ENCODE assay signal across 23 cellular contexts in genomic region chr21:34690793-34691175, GRCh38. TPM values are rescaled to one million over a fixed set of nuclear protein-coding genes. Genes with fewer than 3 reads are reported as not detected.
A peak's percentile ranks its signal among the peaks of the same experiment; 100 is the strongest.
DNase-seq lines count a peak whose midpoint lies in the region; ATAC-seq and TF ChIP-seq lines count a peak whose summit lies in the region.
"Had no signal": no experiment of that assay in that cellular context is flagged by ENCODE, and none has a peak within 500 bp of the region (broad histone marks: within the 10 kb centered on the region; RNA-seq: fewer than 3 reads in every experiment).

No MANE protein-coding gene starts in this region.

- H3K4me3 Mint-ChIP-seq in Calu3 (ENCODE audit: low read depth, unreplicated experiment): no peak overlapping the region
- H3K4me3 Mint-ChIP-seq: activated naive CD8-positive, alpha-beta T cell; immature natural killer cell; neural crest cell; T-cell had no signal

- no peaks in the 10 kb centered on the region for H3K36me3 Mint-ChIP-seq in Calu3 (ENCODE audit: insufficient read depth, unreplicated experiment)
- H3K36me3 Mint-ChIP-seq: immature natural killer cell, T-cell had no signal

- TF ChIP-seq POLR2A in gastrocnemius medialis (IDR thresholded peaks at IDR 0.05) (no peak), ovary (IDR thresholded peaks at IDR 0.05) (no peak)

- CTCF ChIA-PET in Calu3 (lab: Charles Lee): interaction anchor here (0.6 to 1.8 kb wide), 4 partner anchors 19 to 243 kb away, joined by 3 to 17 read pairs (median 4); no protein-coding TSS in a partner anchor

- peak; percentile 76 for ATAC-seq in left ventricle myocardium superior
- peak; percentile 34 to 43 for ATAC-seq in gastrocnemius medialis
- no peak for ATAC-seq in HG02642 (IDR thresholded peaks at IDR 0.05; ENCODE audit: poor library complexity, unreplicated experiment)
- ATAC-seq: T-cell had no signal

- H3K27ac Mint-ChIP-seq in Calu3 (ENCODE audit: unreplicated experiment): peak overlapping the region; percentile 39
- H3K27ac Mint-ChIP-seq: activated naive CD8-positive, alpha-beta T cell; activated T-helper 2 cell treated with anti-CD3 and anti-CD28 coated beads, Interferon-gamma antibody, Interleukin-2, Interleukin-4, amounts not matched to agents 10 μg/mL and 5 μg/mL and 100 μg/mL, durations not matched to agents 14 hours and 24 hours and 36 hours; immature natural killer cell; T-cell had no signal

- in situ Hi-C loops in gastrocnemius medialis (cut with MboI; ENCODE audit: low sequenced_read_pairs in 4 of 4): loop anchor here in 1 of 4 donors (10.0 to 25.0 kb wide), 4 partner anchors 97 to 1247 kb away; no protein-coding TSS in a partner anchor

- intact Hi-C loops in Calu3 (cut with micrococcal nuclease; ENCODE audit: unreplicated experiment): loop anchor here (5.0 to 10.0 kb wide), 5 partner anchors 57 to 1337 kb away; no protein-coding TSS in a partner anchor
- intact Hi-C loops in left ventricle myocardium superior (cut with micrococcal nuclease): no loop called here
- intact Hi-C loops in gastrocnemius medialis (cut with DNase I; ENCODE audit: low total_unique reads): loop anchor here (2.0 to 5.0 kb wide), 3 partner anchors 107 to 357 kb away; partner anchors contain the start of gene RUNX1
- intact Hi-C loops in ovary (cut with DNase I): loop anchor here in 1 of 4 donors (10.0 kb wide), 1 partner anchor 1334 kb away; no protein-coding TSS in a partner anchor

- no peaks in the 10 kb centered on the region for H3K27me3 Mint-ChIP-seq in Calu3 (ENCODE audit: unreplicated experiment)

- H3K4me3 ChIP-seq in gastrocnemius medialis (no peak overlapping the region), ovary (no peak overlapping the region)
- H3K4me3 ChIP-seq: ascending aorta; BLaER1 treated with 17β-estradiol and CSF1 and Interleukin-3, amounts not matched to agents 10 nM and 100 nM; Peyer's patch; SJSA1; skin epidermis; vagina had no signal

- WGBS in ovary, 3 donors: 67 to 71% (median 68%) methylated on average over 2 of the region's 2 CpGs

- H3K36me3 ChIP-seq in gastrocnemius medialis: no peaks in the 10 kb centered on the region
- H3K36me3 ChIP-seq in ovary: no peaks in the 10 kb centered on the region
- H3K36me3 ChIP-seq: ascending aorta; BLaER1 treated with 17β-estradiol and CSF1 and Interleukin-3, amounts not matched to agents 10 nM and 100 nM; Peyer's patch; SJSA1; vagina had no signal

- TF ChIP-seq CTCF in Calu3 (IDR thresholded peaks at IDR 0.05; ENCODE audit: unreplicated experiment) (no peak), gastrocnemius medialis (IDR thresholded peaks at IDR 0.05 in 4 of 5, conservative IDR thresholded peaks at IDR 0.05 in 1 of 5) (no peak), ovary (IDR thresholded peaks at IDR 0.05) (no peak)

- peak overlapping the region; percentile 1 to 71 (median 38) for H3K27ac ChIP-seq in gastrocnemius medialis
- H3K27ac ChIP-seq in ovary: no peak overlapping the region
- H3K27ac ChIP-seq: ascending aorta; BLaER1 treated with 17β-estradiol and CSF1 and Interleukin-3, amounts not matched to agents 10 nM and 100 nM; foreskin keratinocyte; Peyer's patch; SJSA1; vagina had no signal

- peaks cover 19% of the 10 kb centered on the region for H3K4me1 Mint-ChIP-seq in Calu3 (ENCODE audit: low read depth, unreplicated experiment)

- BruUV-seq in Calu3 (replicated peaks; lab: Mats Ljungman, UMichigan): no TSS peak

- H3K9me3 Mint-ChIP-seq in Calu3 (ENCODE audit: low read depth, unreplicated experiment): peaks cover 3% of the 10 kb centered on the region
- H3K9me3 Mint-ChIP-seq: activated T-helper 2 cell treated with anti-CD3 and anti-CD28 coated beads, Interferon-gamma antibody, Interleukin-2, Interleukin-4, amounts not matched to agents 10 μg/mL and 5 μg/mL and 100 μg/mL, durations not matched to agents 14 hours and 24 hours and 36 hours; immature natural killer cell had no signal

- H3K9me3 ChIP-seq in gastrocnemius medialis: no peaks in the 10 kb centered on the region
- H3K9me3 ChIP-seq in ovary: no peaks in the 10 kb centered on the region
- H3K9me3 ChIP-seq: ascending aorta, Peyer's patch, SJSA1, vagina had no signal

- H3K4me1 ChIP-seq in gastrocnemius medialis (peaks cover 17 to 33% of the 10 kb centered on the region in 2 donors), ovary (ENCODE audit: insufficient read depth) (no peaks in the 10 kb centered on the region)
- H3K4me1 ChIP-seq: ascending aorta, foreskin keratinocyte had no signal

- H3K27me3 ChIP-seq in gastrocnemius medialis: no peaks in the 10 kb centered on the region
- no peaks in the 10 kb centered on the region for H3K27me3 ChIP-seq in ovary
- H3K27me3 ChIP-seq: ascending aorta; BLaER1 treated with 17β-estradiol and CSF1 and Interleukin-3, amounts not matched to agents 10 nM and 100 nM; Peyer's patch; SJSA1; vagina had no signal

- TF ChIP-seq EP300 in ovary (IDR thresholded peaks at IDR 0.05): no peak

- DNase-seq in Calu3: no peak
- DNase-seq in NCI-H2196 treated with DMSO at 0.1 percent for 48 hours (lab: John Stamatoyannopoulos, UW; ENCODE audit: unreplicated experiment): peak; percentile 22
- DNase-seq in left ventricle myocardium superior: no peak
- peak in 1 of 2 donors; percentile 40 for DNase-seq in gastrocnemius medialis
- DNase-seq in ovary: no peak
- DNase-seq in GM19238 (ENCODE audit: insufficient read length, low spot score): no peak
- DNase-seq in COLO829 (ENCODE audit: low spot score): no peak
- DNase-seq: activated CD4-positive, alpha-beta T cell treated with anti-CD3 and anti-CD28 coated beads, Interleukin-2, amount 50 U/mL, for 48 hours; hippocampal formation; immature natural killer cell; NCI-H524; Peyer's patch; T-cell had no signal

RNA-seq across cellular contexts. Expression of gene CLIC6, which starts 22.0 kb away (rescaled TPM):
- total RNA-seq in Calu3 (2022): 0.24 and 0.42 TPM in 2 replicates
- 11.2 TPM for total RNA-seq in left ventricle myocardium superior
- total RNA-seq in gastrocnemius medialis: 1 to 10 TPM in 2 of 4 donors, under 1 TPM in 2; 0.49 to 3.0 (median 1.1) TPM
- total RNA-seq in ovary: 10 to 100 TPM in 2 of 7 donors, 1 to 10 TPM in 5; 1.0 to 12.2 (median 4.1) TPM
- polyA plus RNA-seq in ovary: 1 to 10 TPM; 5.9 to 6.8 TPM
- total RNA-seq: SJSA1 had no signal
- polyA plus RNA-seq: immature natural killer cell had no signal

Comparison
In these comparisons a context has a peak if more than half of its experiments do, and no peak if none do; other contexts are left out.
1. H3K27ac ChIP-seq: peak in gastrocnemius medialis (4 of 4); none in ovary (0 of 2).